12 cellular contexts compared by ENCODE assay signal in the genomic region with DNA sequence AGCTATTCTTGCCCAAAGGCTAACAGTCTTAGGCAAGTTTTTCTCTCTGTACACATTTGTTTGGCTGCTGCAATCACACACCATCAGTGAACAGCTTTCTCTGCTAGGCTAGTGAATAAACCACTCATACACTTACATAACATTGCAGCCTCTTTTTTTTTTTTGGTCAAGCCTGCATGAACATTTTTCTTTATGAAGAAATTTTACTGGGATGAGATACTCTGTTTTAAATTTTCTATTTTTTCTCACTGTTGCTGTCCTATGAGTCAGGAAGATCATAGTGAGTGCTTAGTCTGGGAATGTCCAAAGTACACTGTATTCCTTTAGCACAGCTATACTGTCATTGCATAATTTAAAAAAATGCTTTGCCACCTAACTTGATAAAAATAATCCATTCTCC.
DNase-seq lines count a peak whose midpoint lies in the region; ATAC-seq and TF ChIP-seq lines count a peak whose summit lies in the region.
"Had no signal": no experiment of that assay in that cellular context is flagged by ENCODE, and none has a peak within 500 bp of the region (broad histone marks: within the 10 kb centered on the region; RNA-seq: fewer than 3 reads in every experiment).

No MANE protein-coding gene starts in this region.

- H3K36me3 ChIP-seq in effector memory CD4-positive, alpha-beta T cell (ENCODE audit: control insufficient read depth, insufficient read depth, low read length): peaks cover under 1% of the 10 kb centered on the region
- H3K36me3 ChIP-seq: WERI-Rb-1 had no signal

- no peaks in the 10 kb centered on the region for H3K27me3 ChIP-seq in effector memory CD4-positive, alpha-beta T cell (replicated peaks; ENCODE audit: control insufficient read depth, insufficient read depth, low read length, poor library complexity, severe bottlenecking)

- H3K4me1 ChIP-seq in effector memory CD4-positive, alpha-beta T cell (ENCODE audit: control insufficient read depth, insufficient read depth, low read length, poor library complexity, severe bottlenecking): peaks cover 6% of the 10 kb centered on the region

- no peak overlapping the region for H3K4me3 ChIP-seq in retinal pigment epithelial cell (ENCODE audit: low read length)
- no peak overlapping the region for H3K4me3 ChIP-seq in effector memory CD4-positive, alpha-beta T cell (ENCODE audit: insufficient read depth, low read depth, low read length, poor library complexity, severe bottlenecking)

- DNase-seq in EL (peak; percentile 75), globus pallidus (ENCODE audit: low spot score) (peak; percentile 40), retinal pigment epithelial cell (ENCODE audit: low read depth) (peak; percentile 21)
- DNase-seq in effector memory CD4-positive, alpha-beta T cell: no peak
- DNase-seq in activated T-cell treated with anti-CD3 and anti-CD28 coated beads, Interleukin-2, amount 50 U/mL, for 48 hours: no peak
- DNase-seq: activated naive CD4-positive, alpha-beta T cell treated with anti-CD3 and anti-CD28 coated beads, Interleukin-2, amount 10 ng/mL, durations not matched to agents 7 days and 5 days; DMS79 treated with DMSO at 0.1 percent for 48 hours; WERI-Rb-1 had no signal

- no peak for ATAC-seq in HG03342 (IDR thresholded peaks at IDR 0.05; ENCODE audit: unreplicated experiment)
- ATAC-seq in GM19035 (IDR thresholded peaks at IDR 0.05; ENCODE audit: unreplicated experiment): no peak

- no peaks in the 10 kb centered on the region for H3K9me3 ChIP-seq in effector memory CD4-positive, alpha-beta T cell (ENCODE audit: control insufficient read depth, low read length)

- peak overlapping the region; percentile 82 for H3K27ac ChIP-seq in angular gyrus (ENCODE audit: low read depth, low read length)
- H3K27ac ChIP-seq in effector memory CD4-positive, alpha-beta T cell (ENCODE audit: insufficient read depth, low read length, poor library complexity, severe bottlenecking): no peak overlapping the region
- H3K27ac ChIP-seq: parathyroid adenoma, WERI-Rb-1 had no signal

- no peak for TF ChIP-seq CTCF in retinal pigment epithelial cell (conservative IDR thresholded peaks at IDR 0.05; ENCODE audit: low read depth, low read length)

Comparison
In these comparisons a context has a peak if more than half of its experiments do, and no peak if none do; other contexts are left out.
1. DNase-seq: peak in EL (single experiment), globus pallidus (single experiment) and retinal pigment epithelial cell (single experiment); none in effector memory CD4-positive, alpha-beta T cell (0 of 3) and activated T-cell treated with anti-CD3 and anti-CD28 coated beads, Interleukin-2, amount 50 U/mL, for 48 hours (0 of 2).